26 cellular contexts compared by ENCODE assay signal in genomic region chrX:10526442-10526841, GRCh38.
"Had no signal": no experiment of that assay in that cellular context is flagged by ENCODE, and none has a peak within 500 bp of the region (broad histone marks: within the 10 kb centered on the region; RNA-seq: fewer than 3 reads in every experiment).

No MANE protein-coding gene starts in this region.

- H3K27ac ChIP-seq: left ventricle myocardium inferior, neural progenitor cell, testis, VCaP had no signal

- ATAC-seq: activated CD4-positive, CD25-positive, alpha-beta regulatory T cell treated with anti-CD3 and anti-CD28 coated beads, Interleukin-2, amount 50 U/mL, for 24 hours; activated CD8-positive, alpha-beta memory T cell treated with anti-CD3 and anti-CD28 coated beads, Interleukin-2, amount 10 ng/mL, durations not matched to agents 7 days and 5 days; activated CD8-positive, alpha-beta T cell treated with anti-CD3 and anti-CD28 coated beads for 36 hours; activated naive CD8-positive, alpha-beta T cell treated with anti-CD3 and anti-CD28 coated beads, Interleukin-2, amount 50 U/mL, for 24 hours; naive thymus-derived CD8-positive, alpha-beta T cell; sciatic nerve; stimulated activated naive B cell treated with anti-CD40 and anti-IgM and Interleukin-4, amounts not matched to agents 10 μg/mL and 1 μg/mL and 100 μg/mL, for 72 hours; T-cell had no signal

- FAIRE-seq: endometrium, frontal cortex, small intestine had no signal

- DNase-seq: activated CD4-positive, alpha-beta T cell treated with anti-CD3 and anti-CD28 coated beads, Interleukin-2, amount 10 ng/mL, durations not matched to agents 24 days and 14 days; activated CD8-positive, alpha-beta memory T cell treated with anti-CD3 and anti-CD28 coated beads, Interleukin-2, amount 10 ng/mL, durations not matched to agents 7 days and 5 days; activated CD8-positive, alpha-beta T cell treated with anti-CD3 and anti-CD28 coated beads for 36 hours; activated gamma-delta T cell; activated naive CD4-positive, alpha-beta T cell treated with anti-CD3 and anti-CD28 coated beads, Interleukin-2, amount 50 U/mL, for 16 hours; activated naive CD8-positive, alpha-beta T cell treated with anti-CD3 and anti-CD28 coated beads, Interleukin-2, amount 50 U/mL, for 24 hours; anterior cingulate cortex; effector CD4-positive, alpha-beta T cell; erythroblast; glutamatergic neuron; hippocampal formation; left ventricle myocardium inferior; naive thymus-derived CD8-positive, alpha-beta T cell; posterior cingulate gyrus; small intestine; stimulated activated CD4-positive, alpha-beta T cell treated with anti-CD3 and anti-CD28 coated beads, Interleukin-15, amount 100 ng/mL, for 24 hours; stimulated activated CD8-positive, alpha-beta memory T cell treated with anti-CD3 and anti-CD28 coated beads, Interleukin-4, amount 100 ng/mL, for 48 hours; stimulated activated naive B cell treated with anti-CD40 and anti-IgM and Interleukin-4, amounts not matched to agents 10 μg/mL and 1 μg/mL and 100 μg/mL, for 72 hours; T-cell; testis had no signal

- H3K4me1 ChIP-seq: left ventricle myocardium inferior, neural progenitor cell, testis had no signal

- H3K36me3 ChIP-seq: left ventricle myocardium inferior, neural progenitor cell had no signal

- H2AFZ ChIP-seq: neural progenitor cell had no signal

- H3K27me3 ChIP-seq: neural progenitor cell, testis had no signal

- H3K9ac ChIP-seq: neural progenitor cell had no signal

- H3K4me3 ChIP-seq: left ventricle myocardium inferior, neural progenitor cell, testis had no signal

- H3K9me3 ChIP-seq: left ventricle myocardium inferior, testis had no signal

- H3K4me2 ChIP-seq: neural progenitor cell had no signal
